ENCODE assay signal across 1 cellular context in genomic region chr20:36093804-36094145, GRCh38.
TF ChIP-seq lines count a peak whose summit lies in the region.

No MANE protein-coding gene starts in this region.

TF ChIP-seq in GM23338, 12 proteins besides CTCF, POLR2A, EP300 and RAD21 (continued from another document):
- no peak for TF ChIP-seq ZNF462 (CRISPR knock-in tag; IDR thresholded peaks at IDR 0.05)
- no peak for TF ChIP-seq STAT1 (IDR thresholded peaks at IDR 0.05; ENCODE audit: unreplicated experiment)
- TF ChIP-seq, protein P1, sequence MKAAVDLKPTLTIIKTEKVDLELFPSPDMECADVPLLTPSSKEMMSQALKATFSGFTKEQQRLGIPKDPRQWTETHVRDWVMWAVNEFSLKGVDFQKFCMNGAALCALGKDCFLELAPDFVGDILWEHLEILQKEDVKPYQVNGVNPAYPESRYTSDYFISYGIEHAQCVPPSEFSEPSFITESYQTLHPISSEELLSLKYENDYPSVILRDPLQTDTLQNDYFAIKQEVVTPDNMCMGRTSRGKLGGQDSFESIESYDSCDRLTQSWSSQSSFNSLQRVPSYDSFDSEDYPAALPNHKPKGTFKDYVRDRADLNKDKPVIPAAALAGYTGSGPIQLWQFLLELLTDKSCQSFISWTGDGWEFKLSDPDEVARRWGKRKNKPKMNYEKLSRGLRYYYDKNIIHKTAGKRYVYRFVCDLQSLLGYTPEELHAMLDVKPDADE (IDR thresholded peaks at IDR 0.05), result no peak
- TF ChIP-seq NANOG (IDR thresholded peaks at IDR 0.05; ENCODE audit: borderline replicate concordance), result no peak
TF ChIP-seq in GM23338: peak in this region for 0.
